In the genomic region with DNA sequence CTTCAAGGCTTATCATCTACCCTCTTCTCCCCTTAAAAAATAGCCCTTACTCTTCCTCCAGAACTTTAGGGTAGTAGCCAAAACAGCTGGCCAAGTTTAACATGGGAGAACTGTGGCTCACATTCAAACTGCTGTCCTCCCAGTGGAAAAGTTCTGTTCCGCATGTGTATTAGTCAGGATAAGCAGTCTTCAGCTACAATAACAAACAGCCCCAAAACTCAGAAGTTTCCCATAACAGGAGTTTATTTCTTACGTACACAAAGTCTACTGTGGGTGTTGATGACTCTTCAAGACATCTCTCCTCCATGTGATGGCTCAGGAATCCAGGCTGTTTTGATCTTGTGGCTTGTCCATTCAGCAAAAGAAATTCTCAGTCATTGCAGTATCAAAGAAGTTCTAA, we compare ENCODE assay signal across 36 cellular contexts. TPM values are rescaled to one million over a fixed set of nuclear protein-coding genes. Genes with fewer than 3 reads are reported as not detected.
"Had no signal": no experiment of that assay in that cellular context is flagged by ENCODE, and none has a peak within 500 bp of the region (broad histone marks: within the 10 kb centered on the region; RNA-seq: fewer than 3 reads in every experiment).

No MANE protein-coding gene starts in this region.

- H3K4me1 ChIP-seq: adrenal gland, breast epithelium had no signal

- H3K27me3 ChIP-seq: body of pancreas, brain microvascular endothelial cell, breast epithelium had no signal

- H3K36me3 ChIP-seq: adrenal gland, brain microvascular endothelial cell, breast epithelium had no signal

- H3K27ac ChIP-seq: adrenal gland, body of pancreas, brain microvascular endothelial cell, breast epithelium had no signal

- H3K9me3 ChIP-seq: adrenal gland, body of pancreas, breast epithelium had no signal

- DNase-seq: activated B cell treated with CpG ODN at 0.5 μM for 24 hours; activated CD4-positive, alpha-beta memory T cell treated with anti-CD3 and anti-CD28 coated beads for 36 hours; activated CD4-positive, alpha-beta T cell treated with anti-CD3 and anti-CD28 coated beads for 4 hours; activated CD4-positive, alpha-beta T cell treated with anti-CD3 and anti-CD28 coated beads, Interleukin-2, amount 10 ng/mL, durations not matched to agents 24 days and 14 days; activated CD4-positive, alpha-beta T cell treated with anti-CD3 and anti-CD28 coated beads, Interleukin-2, amount 50 U/mL, for 1 hour; activated CD4-positive, alpha-beta T cell treated with anti-CD3 and anti-CD28 coated beads, Interleukin-2, amount 50 U/mL, for 4 hours; activated CD4-positive, CD25-positive, alpha-beta regulatory T cell treated with anti-CD3 and anti-CD28 coated beads, Interleukin-2, amount 50 U/mL, for 72 hours; activated CD8-positive, alpha-beta memory T cell treated with anti-CD3 and anti-CD28 coated beads, Interleukin-2, amount 50 U/mL, for 4 hours; activated CD8-positive, alpha-beta T cell treated with anti-CD3 and anti-CD28 coated beads for 36 hours; activated effector memory CD4-positive, alpha-beta T cell treated with anti-CD3 and anti-CD28 coated beads, Interleukin-2, amount 50 U/mL, for 16 hours; activated gamma-delta T cell treated with Interleukin-2 at 50 U/mL for 16 hours; activated naive CD4-positive, alpha-beta T cell; activated naive CD4-positive, alpha-beta T cell treated with anti-CD3 and anti-CD28 coated beads for 36 hours; activated naive CD4-positive, alpha-beta T cell treated with anti-CD3 and anti-CD28 coated beads, Interleukin-2, amount 50 U/mL, for 16 hours; activated naive CD8-positive, alpha-beta T cell treated with anti-CD3 and anti-CD28 coated beads for 36 hours; activated T-cell treated with anti-CD3 and anti-CD28 coated beads for 4 hours; activated T-cell treated with anti-CD3 and anti-CD28 coated beads, Interleukin-2, amount 50 U/mL, for 1 hour; activated T-cell treated with anti-CD3 and anti-CD28 coated beads, Interleukin-2, amount 50 U/mL, for 4 hours; activated T-cell treated with anti-CD3 and anti-CD28 coated beads, Interleukin-2, amount 50 U/mL, for 72 hours; adrenal gland; amniotic stem cell; aorta; body of pancreas; brain microvascular endothelial cell; central memory CD4-positive, alpha-beta T cell; T-helper 2 cell; T-helper 9 cell had no signal

- FAIRE-seq: astrocyte, colon, TTC549 had no signal

- H3K4me3 ChIP-seq: adrenal gland, body of pancreas, breast epithelium had no signal

- ATAC-seq: activated CD8-positive, alpha-beta T cell treated with anti-CD3 and anti-CD28 coated beads for 36 hours; activated naive CD4-positive, alpha-beta T cell treated with anti-CD3 and anti-CD28 coated beads, Interleukin-2, amount 50 U/mL, for 72 hours; activated T-cell treated with anti-CD3 and anti-CD28 coated beads, Interleukin-2, amount 50 U/mL, for 4 hours; activated T-cell treated with anti-CD3 and anti-CD28 coated beads, Interleukin-2, amount 50 U/mL, for 72 hours; activated T-helper 17 cell treated with anti-CD3 and anti-CD28 coated beads, Interleukin-2, amount 50 U/mL, for 72 hours; body of pancreas had no signal

RNA-seq across cellular contexts. Expression of a gene that starts 35.5 kb away (rescaled TPM):
- total RNA-seq: activated B cell treated with CpG ODN at 0.5 μM for 24 hours; activated CD4-positive, alpha-beta memory T cell treated with anti-CD3 and anti-CD28 coated beads for 36 hours; activated CD4-positive, alpha-beta T cell treated with anti-CD3 and anti-CD28 coated beads, Interleukin-2, amount 10 ng/mL, durations not matched to agents 24 days and 14 days; activated CD8-positive, alpha-beta memory T cell treated with anti-CD3 and anti-CD28 coated beads for 36 hours; activated CD8-positive, alpha-beta T cell treated with anti-CD3 and anti-CD28 coated beads for 36 hours; activated naive CD4-positive, alpha-beta T cell treated with anti-CD3 and anti-CD28 coated beads for 36 hours; activated naive CD4-positive, alpha-beta T cell treated with anti-CD3 and anti-CD28 coated beads, Interleukin-2, amount 50 U/mL, for 72 hours; activated naive CD8-positive, alpha-beta T cell treated with anti-CD3 and anti-CD28 coated beads for 36 hours; activated T-cell treated with anti-CD3 and anti-CD28 coated beads, Interleukin-2, amount 50 U/mL, for 4 hours; activated T-cell treated with anti-CD3 and anti-CD28 coated beads, Interleukin-2, amount 50 U/mL, for 72 hours; activated T-helper 1 cell treated with anti-CD3 and anti-CD28 coated beads, Interleukin-12 subunit alpha, Interleukin-12 subunit beta, Interleukin-2, Interleukin-4 antibody, amounts not matched to agents 30 ng/mL and 10 ng/mL and 1 ng/mL, durations not matched to agents 14 hours and 24 hours and 36 hours; activated T-helper 17 cell treated with anti-CD3 and anti-CD28 coated beads, Interleukin-2, amount 50 U/mL, for 72 hours; adrenal gland; aorta; astrocyte; body of pancreas; cardiac septum had no signal
- polyA plus RNA-seq: aorta had no signal
